ENCODE assay signal across 10 cellular contexts in the genomic region with DNA sequence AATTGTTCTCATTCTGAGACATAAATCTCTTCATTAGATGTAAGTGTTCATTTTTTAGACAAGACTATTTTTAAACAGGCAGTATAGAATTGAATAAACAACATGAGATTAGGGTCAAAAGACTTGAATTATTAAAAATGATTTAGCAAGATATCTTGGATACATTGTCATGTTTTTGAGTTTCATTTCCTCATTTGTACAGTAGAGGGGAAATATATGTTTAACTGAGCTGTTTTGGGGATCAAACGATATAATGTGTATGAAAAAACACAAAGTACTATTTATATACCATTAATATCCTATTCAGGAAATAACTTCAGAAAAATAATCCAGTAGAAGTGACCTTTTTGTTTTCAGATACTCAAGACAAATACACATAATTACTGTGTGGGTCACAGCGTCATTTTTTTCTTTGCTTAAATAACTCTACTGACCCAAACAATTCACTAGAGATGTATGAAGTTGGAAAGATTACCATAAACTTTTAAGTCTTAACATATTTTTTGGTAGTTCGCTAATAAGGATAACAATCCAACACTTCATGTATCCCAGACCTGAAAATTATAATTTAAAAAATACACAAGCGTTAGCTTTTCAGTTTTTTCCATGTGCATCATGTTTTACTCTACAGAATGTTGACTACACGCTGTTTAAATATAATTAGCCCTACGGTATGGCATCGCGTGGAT. TPM values are rescaled to one million over a fixed set of nuclear protein-coding genes. Genes with fewer than 3 reads are reported as not detected.
A peak's percentile ranks its signal among the peaks of the same experiment; 100 is the strongest.
DNase-seq lines count a peak whose midpoint lies in the region; ATAC-seq and TF ChIP-seq lines count a peak whose summit lies in the region.
"Had no signal": no experiment of that assay in that cellular context is flagged by ENCODE, and none has a peak within 500 bp of the region (broad histone marks: within the 10 kb centered on the region; RNA-seq: fewer than 3 reads in every experiment).

No MANE protein-coding gene starts in this region.

- H3K4me3 ChIP-seq in left ventricle myocardium inferior (peak overlapping the region; percentile 78), uterus (peak overlapping the region; percentile 49 to 81)

- peaks cover 5% of the 10 kb centered on the region for H3K4me1 Mint-ChIP-seq in central memory CD8-positive, alpha-beta T cell
- peaks cover 45% of the 10 kb centered on the region for H3K4me1 Mint-ChIP-seq in mesothelial cell of epicardium

- no peak overlapping the region for H3K27ac Mint-ChIP-seq in central memory CD8-positive, alpha-beta T cell (ENCODE audit: low read depth)
- peak overlapping the region; percentile 99 for H3K27ac Mint-ChIP-seq in mesothelial cell of epicardium

- H3K36me3 ChIP-seq in left ventricle myocardium inferior (no peaks in the 10 kb centered on the region), uterus (no peaks in the 10 kb centered on the region)

- peak overlapping the region; percentile 95 for H3K27ac ChIP-seq in left ventricle myocardium inferior (replicated peaks)
- H3K27ac ChIP-seq in uterus: peak overlapping the region; percentile 82 to 89

- H3K4me3 Mint-ChIP-seq in central memory CD8-positive, alpha-beta T cell: peak overlapping the region; percentile 37
- peak overlapping the region; percentile 94 for H3K4me3 Mint-ChIP-seq in mesothelial cell of epicardium

- TF ChIP-seq CTCF in left ventricle myocardium inferior (IDR thresholded peaks at IDR 0.05; ENCODE audit: borderline replicate concordance) (no peak), mesothelial cell of epicardium (IDR thresholded peaks at IDR 0.05; ENCODE audit: unreplicated experiment) (no peak), uterus (IDR thresholded peaks at IDR 0.05) (no peak)

- peaks cover 7% of the 10 kb centered on the region for H3K27me3 ChIP-seq in left ventricle myocardium inferior (ENCODE audit: low read depth)
- H3K27me3 ChIP-seq in uterus: peaks cover 0 to 13% of the 10 kb centered on the region in 2 donors

- intact Hi-C loops in left ventricle myocardium inferior (cut with micrococcal nuclease) (no loop called here), cardiac septum (cut with DNase I) (no loop called here), uterus (cut with DNase I; ENCODE audit: low total_unique reads) (no loop called here)

- TF ChIP-seq POLR2A in uterus (IDR thresholded peaks at IDR 0.05): no peak

- peaks cover 17% of the 10 kb centered on the region for H3K9me3 Mint-ChIP-seq in central memory CD8-positive, alpha-beta T cell
- no peaks in the 10 kb centered on the region for H3K9me3 Mint-ChIP-seq in mesothelial cell of epicardium

- H3K36me3 Mint-ChIP-seq in central memory CD8-positive, alpha-beta T cell (ENCODE audit: insufficient read depth): no peaks in the 10 kb centered on the region
- no peaks in the 10 kb centered on the region for H3K36me3 Mint-ChIP-seq in mesothelial cell of epicardium

- DNase-seq in left ventricle myocardium inferior (no peak), cardiac septum (ENCODE audit: low spot score) (no peak), mesothelial cell of epicardium (ENCODE audit: low spot score in 2 of 2, unreplicated experiment in 2 of 2) (no peak), uterus (no peak), NCI-H526 treated with DMSO at 0.1 percent for 48 hours (lab: John Stamatoyannopoulos, UW) (no peak)
- DNase-seq in central memory CD8-positive, alpha-beta T cell (ENCODE audit: low spot score in 2 of 2): no peak
- DNase-seq: GDM1 had no signal

- no peak for ATAC-seq in central memory CD8-positive, alpha-beta T cell (replicated peaks; ENCODE audit: extremely low read depth, poor library complexity, severe bottlenecking)
- ATAC-seq in HG02852 (IDR thresholded peaks at IDR 0.05; ENCODE audit: unreplicated experiment) (no peak), HG02571 (IDR thresholded peaks at IDR 0.05; ENCODE audit: unreplicated experiment) (no peak)

- H3K4me1 ChIP-seq in left ventricle myocardium inferior (peaks cover 39% of the 10 kb centered on the region), uterus (no peaks in the 10 kb centered on the region)

- H3K9me3 ChIP-seq in left ventricle myocardium inferior (replicated peaks) (no peaks in the 10 kb centered on the region), uterus (no peaks in the 10 kb centered on the region)

- peaks cover 7% of the 10 kb centered on the region for H3K27me3 Mint-ChIP-seq in central memory CD8-positive, alpha-beta T cell
- H3K27me3 Mint-ChIP-seq in mesothelial cell of epicardium (ENCODE audit: low read depth): no peaks in the 10 kb centered on the region

RNA-seq across cellular contexts. Expression of gene ASXL3, which starts 0.9 kb away (rescaled TPM):
- total RNA-seq in left ventricle myocardium inferior (6.7 TPM), cardiac septum (6.1 TPM), mesothelial cell of epicardium (34.0 to 36.7 TPM (median 36.0 TPM) in 3 replicates), uterus (10 to 100 TPM in 2 of 4 donors, 1 to 10 TPM in 2; 1.0 to 25.0 (median 8.3) TPM)
- total RNA-seq: T-helper 2 cell treated with Interferon-gamma antibody and Interleukin-4, amounts not matched to agents 100 ng/mL and 5 ng/mL, for 36 hours had no signal
